17 cellular contexts compared by ENCODE assay signal in the genomic region with DNA sequence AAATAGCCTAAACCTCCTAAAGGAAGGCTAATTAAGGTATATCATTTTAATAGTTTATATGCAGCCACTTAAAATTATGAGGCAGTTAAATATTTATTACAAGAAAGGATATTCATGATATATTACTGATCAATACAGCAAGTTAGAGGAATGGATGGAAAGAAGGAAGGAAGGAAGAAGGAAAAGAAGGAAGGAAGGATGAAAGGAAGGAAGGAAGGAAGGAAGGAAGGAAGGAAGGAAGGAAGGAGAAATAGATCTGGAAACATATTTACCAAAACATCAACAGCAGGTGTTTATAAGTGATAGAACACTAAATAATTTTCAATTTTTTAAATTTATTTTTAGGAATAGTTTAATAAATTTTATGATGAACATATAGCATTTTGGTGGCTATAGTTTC. TPM values are rescaled to one million over a fixed set of nuclear protein-coding genes. Genes with fewer than 3 reads are reported as not detected.
DNase-seq lines count a peak whose midpoint lies in the region; ATAC-seq, FAIRE-seq and TF ChIP-seq lines count a peak whose summit lies in the region.
"Had no signal": no experiment of that assay in that cellular context is flagged by ENCODE, and none has a peak within 500 bp of the region (broad histone marks: within the 10 kb centered on the region; RNA-seq: fewer than 3 reads in every experiment).

No MANE protein-coding gene starts in this region.

- H3K4me2 ChIP-seq in K562 (ENCODE audit: insufficient read depth, low read length), result no peak overlapping the region
- H3K4me2 ChIP-seq in neural progenitor cell, result no peak overlapping the region

- H3K9me1 ChIP-seq in K562 (ENCODE audit: control insufficient read depth, insufficient read depth, low read length), result no peaks in the 10 kb centered on the region

- in situ Hi-C loops in K562 (cut with MboI), result no loop called here

- peaks cover 49% of the 10 kb centered on the region for H3K4me1 Mint-ChIP-seq in neural progenitor cell
- H3K4me1 Mint-ChIP-seq in effector memory CD8-positive, alpha-beta T cell (ENCODE audit: low read depth in 2 of 2), result no peaks in the 10 kb centered on the region

- H3K36me3 Mint-ChIP-seq in neural progenitor cell, result no peaks in the 10 kb centered on the region
- H3K36me3 Mint-ChIP-seq in effector memory CD8-positive, alpha-beta T cell (ENCODE audit: insufficient read depth), result no peaks in the 10 kb centered on the region

- BruUV-seq in A673 (replicated peaks; lab: Mats Ljungman, UMichigan) (no TSS peak), K562 (replicated peaks; lab: Mats Ljungman, UMichigan) (no TSS peak)

- POLR2A ChIA-PET in A673 (lab: Charles Lee; ENCODE audit: low non-redundant PET) (no interaction called here), K562 (lab: Yijun Ruan, JAX) (no interaction called here)

- no peak for TF ChIP-seq EP300 in K562 (IDR thresholded peaks at IDR 0.05; ENCODE audit: low read length)

- H2AFZ ChIP-seq in K562 (ENCODE audit: low read depth, low read length) (no peak overlapping the region), neural progenitor cell (replicated peaks) (no peak overlapping the region)

- FAIRE-seq in K562 (lab: Jason Lieb, UNC), result no peak
- FAIRE-seq: D721Med, G401.6, GM19239, HepG2, HTR-8/SVneo had no signal

- H3K4me1 ChIP-seq in A673 (ENCODE audit: insufficient read depth, low read length, poor library complexity, severe bottlenecking) (peaks cover 81% of the 10 kb centered on the region), HUES64 (ENCODE audit: insufficient read depth, low read length) (peaks cover 79% of the 10 kb centered on the region), K562 (replicated peaks in 1 of 2; ENCODE audit: control insufficient read depth in 2 of 2, insufficient read depth in 2 of 2, low read length in 2 of 2) (no peaks in the 10 kb centered on the region), neural progenitor cell (peaks cover 70% of the 10 kb centered on the region), esophagus squamous epithelium (peaks cover 0 to 7% (median 4%) of the 10 kb centered on the region in 3 donors)
- H3K4me1 ChIP-seq: Caco-2 had no signal

- CTCF ChIA-PET in A673 (lab: Charles Lee), result no interaction called here
- CTCF ChIA-PET in K562 (lab: Yijun Ruan, JAX; ENCODE audit: low intra/inter-chr PET ratio), result no interaction called here

- no peaks in the 10 kb centered on the region for H3K9me3 Mint-ChIP-seq in neural progenitor cell
- no peaks in the 10 kb centered on the region for H3K9me3 Mint-ChIP-seq in effector memory CD8-positive, alpha-beta T cell
- H3K9me3 Mint-ChIP-seq: CD4-positive, alpha-beta T cell had no signal

- H3K79me2 ChIP-seq in K562 (ENCODE audit: control insufficient read depth, insufficient read depth, low read length) (peaks cover 17% of the 10 kb centered on the region; the same call in 2 of the 3 replicates), neural progenitor cell (ENCODE audit: low read depth) (no peaks in the 10 kb centered on the region)

- no peak for TF ChIP-seq CTCF in A673 (conservative IDR thresholded peaks at IDR 0.05; ENCODE audit: low read depth, low read length)
- TF ChIP-seq CTCF in K562 (IDR thresholded peaks at IDR 0.05 in 2 of 3, conservative IDR thresholded peaks at IDR 0.05 in 1 of 3; ENCODE audit: insufficient read depth in 2 of 3, low read depth in 1 of 3, low read length in 3 of 3), result no peak
- TF ChIP-seq CTCF in neural progenitor cell (IDR thresholded peaks at IDR 0.05), result no peak
- TF ChIP-seq CTCF in esophagus squamous epithelium (IDR thresholded peaks at IDR 0.05), result no peak

- no peak for DNase-seq in A673 (ENCODE audit: low spot score)
- DNase-seq in K562 (ENCODE audit: extremely low read depth in 1 of 4, low spot score in 3 of 4), result no peak
- DNase-seq in neural progenitor cell (ENCODE audit: low spot score), result no peak
- DNase-seq in activated CD4-positive, alpha-beta T cell treated with anti-CD3 and anti-CD28 coated beads, Interleukin-2, amount 50 U/mL, for 1 hour, result no peak
- no peak for DNase-seq in effector memory CD8-positive, alpha-beta T cell
- no peak for DNase-seq in esophagus squamous epithelium (lab: John Stamatoyannopoulos, UW)
- DNase-seq: AML-193; Caco-2; CD4-positive, alpha-beta T cell; HCEC 1CT had no signal

- no peaks in the 10 kb centered on the region for H3K9me3 ChIP-seq in A673 (ENCODE audit: low read depth, low read length, poor library complexity, severe bottlenecking)
- no peaks in the 10 kb centered on the region for H3K9me3 ChIP-seq in HUES64 (ENCODE audit: insufficient read depth, low read depth, low read length)
- H3K9me3 ChIP-seq in K562 (replicated peaks; ENCODE audit: control insufficient read depth, insufficient read depth, low read depth, low read length), result no peaks in the 10 kb centered on the region
- no peaks in the 10 kb centered on the region for H3K9me3 ChIP-seq in neural progenitor cell (ENCODE audit: low read depth)
- H3K9me3 ChIP-seq in esophagus squamous epithelium, result no peaks in the 10 kb centered on the region
- H3K9me3 ChIP-seq: Caco-2 had no signal

- peaks cover 42% of the 10 kb centered on the region for H3F3A ChIP-seq in neural progenitor cell (ENCODE audit: low read depth)

- H4K20me1 ChIP-seq in K562 (replicated peaks; ENCODE audit: control insufficient read depth, insufficient read depth, low read length) (no peaks in the 10 kb centered on the region), neural progenitor cell (ENCODE audit: low read depth) (no peaks in the 10 kb centered on the region)

- no peak overlapping the region for H3K9ac ChIP-seq in HUES64 (ENCODE audit: low read depth, low read length)
- no peak overlapping the region for H3K9ac ChIP-seq in K562 (ENCODE audit: insufficient read depth in 1 of 2, low read depth in 2 of 2, low read length in 2 of 2)
- H3K9ac ChIP-seq in neural progenitor cell, result no peak overlapping the region

- no peak overlapping the region for H3K27ac Mint-ChIP-seq in neural progenitor cell
- H3K27ac Mint-ChIP-seq in effector memory CD8-positive, alpha-beta T cell, result no peak overlapping the region
- H3K27ac Mint-ChIP-seq: CD4-positive, alpha-beta T cell had no signal

- H3K27me3 ChIP-seq in A673 (replicated peaks; ENCODE audit: insufficient read depth, low read depth, low read length, poor library complexity) (no peaks in the 10 kb centered on the region), HUES64 (ENCODE audit: insufficient read depth, low read length) (no peaks in the 10 kb centered on the region), K562 (ENCODE audit: control insufficient read depth in 2 of 2, insufficient read depth in 2 of 2, low read length in 2 of 2) (no peaks in the 10 kb centered on the region), neural progenitor cell (no peaks in the 10 kb centered on the region), esophagus squamous epithelium (no peaks in the 10 kb centered on the region)

- no peaks in the 10 kb centered on the region for H3K27me3 Mint-ChIP-seq in neural progenitor cell (ENCODE audit: insufficient read depth, low read depth)
- H3K27me3 Mint-ChIP-seq in effector memory CD8-positive, alpha-beta T cell, result no peaks in the 10 kb centered on the region
- H3K27me3 Mint-ChIP-seq: CD4-positive, alpha-beta T cell had no signal

- no peak for TF ChIP-seq RAD21 in K562 (CRISPR knock-in tag; conservative IDR thresholded peaks at IDR 0.05 in 1 of 2, IDR thresholded peaks at IDR 0.05 in 1 of 2)

- H3K36me3 ChIP-seq in A673 (ENCODE audit: insufficient read depth, low read length, poor library complexity, severe bottlenecking) (peaks cover 44% of the 10 kb centered on the region), HUES64 (ENCODE audit: insufficient read depth, low read length) (peaks cover 21% of the 10 kb centered on the region; the same call in 1 of the 2 replicates), K562 (ENCODE audit: control insufficient read depth, insufficient read depth, low read length) (peaks cover 59% of the 10 kb centered on the region), neural progenitor cell (no peaks in the 10 kb centered on the region), esophagus squamous epithelium (no peaks in the 10 kb centered on the region)

- intact Hi-C loops in A673 (cut with micrococcal nuclease; ENCODE audit: unreplicated experiment) (no loop called here), K562 (cut with micrococcal nuclease) (no loop called here), esophagus squamous epithelium (cut with DNase I) (no loop called here)

- H3K4me3 Mint-ChIP-seq in neural progenitor cell, result no peak overlapping the region
- H3K4me3 Mint-ChIP-seq in effector memory CD8-positive, alpha-beta T cell, result no peak overlapping the region
- H3K4me3 Mint-ChIP-seq: CD4-positive, alpha-beta T cell had no signal

- no peak for ATAC-seq in K562
- no peak for ATAC-seq in effector memory CD8-positive, alpha-beta T cell (replicated peaks)
- ATAC-seq: HepG2 had no signal

- TF ChIP-seq POLR2A in K562 (conservative IDR thresholded peaks at IDR 0.05) (no peak), esophagus squamous epithelium (IDR thresholded peaks at IDR 0.05) (no peak)

- H3K4me3 ChIP-seq in A673 (ENCODE audit: low read depth, low read length, poor library complexity, severe bottlenecking) (no peak overlapping the region), HUES64 (ENCODE audit: low read length) (no peak overlapping the region), K562 (no peak overlapping the region), neural progenitor cell (no peak overlapping the region), esophagus squamous epithelium (no peak overlapping the region)

- H3K27ac ChIP-seq in A673 (ENCODE audit: low read depth, low read length, poor library complexity, severe bottlenecking), result peak overlapping the region; percentile 94
- 0 out of 2 replicates have a peak overlapping the region, but pooled peaks have one; percentile 88 for H3K27ac ChIP-seq in HUES64 (ENCODE audit: low read depth, low read length)
- H3K27ac ChIP-seq in K562 (ENCODE audit: extremely low read depth, low read depth, low read length), result no peak overlapping the region
- H3K27ac ChIP-seq in neural progenitor cell, result peak overlapping the region; percentile 90
- no peak overlapping the region for H3K27ac ChIP-seq in esophagus squamous epithelium
- H3K27ac ChIP-seq: C4-2B had no signal

RNA-seq across cellular contexts. Expression of a gene that starts 17.5 kb away (rescaled TPM):
- total RNA-seq in A673 (2021) (40.6 and 43.8 TPM in 2 replicates), K562 (2014; rRNA removed) (13.0 and 13.1 TPM in 2 replicates), K562 (2014; rRNA removed; fragmentation: Illumina TruSeq; extraction: Trizol) (26.1 and 37.6 TPM in 2 replicates), K562 (2015; rRNA removed; fragmentation: Illumina TruSeq; extraction: Trizol) (3.5 and 4.5 TPM in 2 replicates), K562 (2021) (13.1 and 15.4 TPM in 2 replicates), neural progenitor cell (ENCODE audit: low replicate concordance) (7.0 and 9.6 TPM in 2 replicates), esophagus squamous epithelium (10 to 100 TPM in 1 of 4 donors, 1 to 10 TPM in 3; 1.5 to 30.1 (median 7.9) TPM)
- polyA plus RNA-seq in HUES64 (2013, experiment 1 of 2), result 11.8 TPM
- 10.0 TPM for polyA plus RNA-seq in HUES64 (2013, experiment 2 of 2)
- 27.5 and 76.5 TPM in 2 replicates for total RNA-seq in K562 (2011; cell fraction: chromatin; rRNA removed; ENCODE audit: low replicate concordance)
- 16.5 and 25.1 TPM in 2 replicates for total RNA-seq in K562 (2011; cell fraction: nucleolus; rRNA removed)
- 48.4 and 73.4 TPM in 2 replicates for total RNA-seq in K562 (2011; cell fraction: nucleoplasm; rRNA removed)
- polyA plus RNA-seq in K562 (2011; rRNA removed) (13.9 and 18.6 TPM in 2 replicates), K562 (2014; fragmentation: Illumina TruSeq; extraction: Trizol) (16.4 and 16.5 TPM in 2 replicates), K562 (2014; fragmentation: Nextera tagmentation; extraction: Ambion mirVana) (1 to 10 TPM; 4.7 to 9.1 TPM), K562 (2014; rRNA removed) (11.5 and 13.5 TPM in 2 replicates)
- polyA plus RNA-seq in K562 (2011; cell fraction: cytosol; rRNA removed), result 2.3 and 9.1 TPM in 2 replicates
- 9.7 and 19.0 TPM in 2 replicates for polyA plus RNA-seq in K562 (2011; cell fraction: nucleus; rRNA removed)
- polyA plus RNA-seq in K562 (2012), result 4.8 and 19.7 TPM in 2 replicates
- 25.7 and 42.3 TPM in 2 replicates for polyA minus RNA-seq in K562 (2011; rRNA and poly(A)+ RNA removed)
- 11.0 and 17.2 TPM in 2 replicates for polyA minus RNA-seq in K562 (2011; cell fraction: cytosol; rRNA and poly(A)+ RNA removed)
- 18.3 and 53.0 TPM in 2 replicates for polyA minus RNA-seq in K562 (2011; cell fraction: nucleus; rRNA and poly(A)+ RNA removed)

Comparison
In these comparisons a context has a peak if more than half of its experiments do, and no peak if none do; other contexts are left out.
1. H3K27ac ChIP-seq: peak in A673 (single experiment), HUES64 (single experiment) and neural progenitor cell (single experiment); none in K562 (single experiment) and esophagus squamous epithelium (0 of 4).